In the genomic region with DNA sequence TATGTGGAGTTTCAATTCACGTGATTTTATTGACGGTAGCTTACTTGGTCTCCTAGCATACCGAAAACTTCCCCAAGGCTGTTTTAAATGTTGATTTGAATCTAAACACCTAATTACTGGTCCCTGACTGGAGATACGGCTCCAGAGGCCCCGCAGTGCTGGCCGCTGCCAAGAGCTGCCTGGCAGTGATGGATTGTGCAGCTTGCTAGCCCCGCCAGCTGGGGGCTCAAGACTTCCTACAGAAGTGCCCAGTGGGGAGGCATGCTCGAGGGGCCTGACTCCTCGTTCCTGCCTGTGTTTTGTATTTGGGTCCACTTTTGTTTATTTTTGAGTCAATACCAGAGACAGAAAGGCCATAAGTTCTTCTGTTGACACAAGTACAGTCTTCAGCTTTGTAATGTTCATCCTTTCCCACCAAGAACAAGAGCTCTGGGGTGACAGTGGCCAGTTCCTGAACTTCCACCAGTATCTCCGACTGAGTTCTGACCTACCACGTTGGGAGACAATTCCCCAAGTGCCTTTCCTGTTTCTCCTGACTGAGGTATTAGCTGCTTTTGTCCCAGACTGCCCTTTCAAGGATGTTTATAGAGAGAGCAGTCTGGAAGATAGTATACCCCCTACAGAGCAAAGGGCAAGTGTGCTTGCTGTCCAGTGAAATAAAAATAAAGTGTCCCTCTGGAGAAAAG, we compare ENCODE assay signal across 1 cellular context.
TF ChIP-seq lines count a peak whose summit lies in the region.

No MANE protein-coding gene starts in this region.

TF ChIP-seq in SK-N-SH treated with all-trans-retinoic acid at 6 μM for 48 hours, 23 proteins besides CTCF, POLR2A, EP300 and RAD21 (continued from another document):
- TF ChIP-seq PATZ1 (CRISPR knock-in tag; IDR thresholded peaks at IDR 0.05; ENCODE audit: borderline replicate concordance) (no peak), RARB (CRISPR knock-in tag; IDR thresholded peaks at IDR 0.05) (no peak), SNAI2 (CRISPR knock-in tag; IDR thresholded peaks at IDR 0.05) (no peak)
